In genomic region chr15:92650256-92650655, GRCh38 we compare ENCODE assay signal across 19 cellular contexts. TPM values are rescaled to one million over a fixed set of nuclear protein-coding genes. Genes with fewer than 3 reads are reported as not detected.
DNase-seq lines count a peak whose midpoint lies in the region; ATAC-seq and TF ChIP-seq lines count a peak whose summit lies in the region.
"Had no signal": no experiment of that assay in that cellular context is flagged by ENCODE, and none has a peak within 500 bp of the region (broad histone marks: within the 10 kb centered on the region; RNA-seq: fewer than 3 reads in every experiment).

No MANE protein-coding gene starts in this region.

- peaks cover 2% of the 10 kb centered on the region for H3K9me3 Mint-ChIP-seq in chondrocyte (ENCODE audit: low read depth)
- H3K9me3 Mint-ChIP-seq in natural killer cell, result peaks cover 2 to 3% of the 10 kb centered on the region in 2 donors
- H3K9me3 Mint-ChIP-seq: activated B cell treated with CpG ODN at 0.5 μM for 24 hours; activated naive CD4-positive, alpha-beta T cell treated with anti-CD3 and anti-CD28 coated beads, Interleukin-2, amount 50 U/mL, for 24 hours had no signal

- no peak overlapping the region for H3K4me2 ChIP-seq in osteoblast (ENCODE audit: insufficient read depth, low read length)
- H3K4me2 ChIP-seq: BLaER1 had no signal

- no peak overlapping the region for H2AFZ ChIP-seq in osteoblast (ENCODE audit: low read length)

- H3K9ac ChIP-seq in HUES6 (ENCODE audit: low read length), result no peak overlapping the region
- H3K9ac ChIP-seq: BLaER1 had no signal

- intact Hi-C loops in prostate gland (cut with DNase I), result loop anchor here (5.0 kb wide), 1 partner anchor 33 kb away; no protein-coding TSS in a partner anchor
- intact Hi-C loops in natural killer cell (cut with micrococcal nuclease), result no loop called here

- TF ChIP-seq CTCF in chondrocyte (IDR thresholded peaks at IDR 0.05) (no peak), prostate gland (IDR thresholded peaks at IDR 0.05) (no peak), osteoblast (IDR thresholded peaks at IDR 0.05; ENCODE audit: extremely low read depth, low read depth, low read length) (no peak), natural killer cell (IDR thresholded peaks at IDR 0.05) (no peak)

- no peaks in the 10 kb centered on the region for H4K20me1 ChIP-seq in osteoblast (ENCODE audit: insufficient read depth, low read length)
- H4K20me1 ChIP-seq: BLaER1 had no signal

- peak overlapping the region; percentile 73 for H3K27ac Mint-ChIP-seq in chondrocyte (ENCODE audit: unreplicated experiment)
- H3K27ac Mint-ChIP-seq in natural killer cell, result no peak overlapping the region
- H3K27ac Mint-ChIP-seq: activated B cell treated with CpG ODN at 0.5 μM for 24 hours; activated CD8-positive, alpha-beta memory T cell treated with anti-CD3 and anti-CD28 coated beads, Interleukin-2, amount 10 ng/mL, durations not matched to agents 7 days and 5 days; activated naive CD4-positive, alpha-beta T cell treated with anti-CD3 and anti-CD28 coated beads, Interleukin-2, amount 50 U/mL, for 24 hours had no signal

- H3K4me1 Mint-ChIP-seq in chondrocyte (ENCODE audit: low read depth), result peaks cover 60% of the 10 kb centered on the region
- H3K4me1 Mint-ChIP-seq in natural killer cell, result no peaks in the 10 kb centered on the region
- H3K4me1 Mint-ChIP-seq: activated CD8-positive, alpha-beta memory T cell treated with anti-CD3 and anti-CD28 coated beads, Interleukin-2, amount 10 ng/mL, durations not matched to agents 7 days and 5 days; central memory CD8-positive, alpha-beta T cell had no signal

- H3K27ac ChIP-seq in HUES6 (ENCODE audit: low read depth, low read length) (peak overlapping the region; percentile 19; the same call in 1 of the 2 replicates), prostate gland (peak overlapping the region; percentile 56 to 70), osteoblast (ENCODE audit: low read depth, low read length) (no peak overlapping the region)
- H3K27ac ChIP-seq: BLaER1, psoas muscle, tibial artery had no signal

- H3K27me3 ChIP-seq in HUES6 (ENCODE audit: control insufficient read depth, insufficient read depth, low read length), result no peaks in the 10 kb centered on the region
- H3K27me3 ChIP-seq in prostate gland (replicated peaks; ENCODE audit: insufficient read depth), result no peaks in the 10 kb centered on the region
- peaks cover 5% of the 10 kb centered on the region for H3K27me3 ChIP-seq in osteoblast (ENCODE audit: insufficient read depth, low read length)
- H3K27me3 ChIP-seq: tibial artery had no signal

- no peak for ATAC-seq in natural killer cell
- ATAC-seq: activated CD8-positive, alpha-beta memory T cell treated with anti-CD3 and anti-CD28 coated beads, Interleukin-2, amount 10 ng/mL, durations not matched to agents 7 days and 5 days; psoas muscle had no signal

- H3K36me3 ChIP-seq in HUES6 (ENCODE audit: control insufficient read depth, insufficient read depth, low read length) (peaks cover 24% of the 10 kb centered on the region; the same call in 1 of the 2 replicates), prostate gland (no peaks in the 10 kb centered on the region), osteoblast (ENCODE audit: insufficient read depth, low read length) (no peaks in the 10 kb centered on the region)
- H3K36me3 ChIP-seq: BLaER1, tibial artery had no signal

- H3K9me3 ChIP-seq in HUES6 (ENCODE audit: control insufficient read depth, insufficient read depth, low read depth, low read length) (peaks cover 4% of the 10 kb centered on the region; the same call in 1 of the 2 replicates), prostate gland (no peaks in the 10 kb centered on the region), osteoblast (ENCODE audit: low read depth, low read length) (no peaks in the 10 kb centered on the region)
- H3K9me3 ChIP-seq: psoas muscle, tibial artery had no signal

- no peak for TF ChIP-seq POLR2A in prostate gland (IDR thresholded peaks at IDR 0.05)

- H3K4me3 Mint-ChIP-seq in chondrocyte (ENCODE audit: unreplicated experiment), result peak overlapping the region; percentile 50
- H3K4me3 Mint-ChIP-seq in natural killer cell, result no peak overlapping the region
- H3K4me3 Mint-ChIP-seq: activated B cell treated with CpG ODN at 0.5 μM for 24 hours; activated CD8-positive, alpha-beta memory T cell treated with anti-CD3 and anti-CD28 coated beads, Interleukin-2, amount 10 ng/mL, durations not matched to agents 7 days and 5 days; activated naive CD4-positive, alpha-beta T cell treated with anti-CD3 and anti-CD28 coated beads, Interleukin-2, amount 50 U/mL, for 24 hours; central memory CD8-positive, alpha-beta T cell had no signal

- no peaks in the 10 kb centered on the region for H3K79me2 ChIP-seq in osteoblast (ENCODE audit: insufficient read depth, low read length)

- H3K36me3 Mint-ChIP-seq in chondrocyte (ENCODE audit: low read depth) (peaks cover 1% of the 10 kb centered on the region), natural killer cell (no peaks in the 10 kb centered on the region)
- H3K36me3 Mint-ChIP-seq: activated CD8-positive, alpha-beta memory T cell treated with anti-CD3 and anti-CD28 coated beads, Interleukin-2, amount 10 ng/mL, durations not matched to agents 7 days and 5 days had no signal

- WGBS in prostate gland, result 14% methylated on average over 9 of the region's 9 CpGs

- no peaks in the 10 kb centered on the region for H3K27me3 Mint-ChIP-seq in chondrocyte (ENCODE audit: low read depth)
- H3K27me3 Mint-ChIP-seq in natural killer cell (ENCODE audit: low read depth in 2 of 2), result peaks cover 38% of the 10 kb centered on the region in 2 donors

- peaks cover 76% of the 10 kb centered on the region for H3K4me1 ChIP-seq in HUES6 (ENCODE audit: control insufficient read depth, insufficient read depth, low read length)
- H3K4me1 ChIP-seq in prostate gland (replicated peaks), result peaks cover 6% of the 10 kb centered on the region
- H3K4me1 ChIP-seq in osteoblast (ENCODE audit: insufficient read depth, low read length), result no peaks in the 10 kb centered on the region
- H3K4me1 ChIP-seq: psoas muscle had no signal

- no peak overlapping the region for H3K4me3 ChIP-seq in HUES6 (ENCODE audit: low read depth, low read length)
- peak overlapping the region in 1 of 2 donors; percentile 10 for H3K4me3 ChIP-seq in prostate gland
- no peak overlapping the region for H3K4me3 ChIP-seq in osteoblast (ENCODE audit: insufficient read depth, low read length)
- H3K4me3 ChIP-seq: BLaER1, psoas muscle, tibial artery had no signal

- DNase-seq in NCI-H524 (lab: John Stamatoyannopoulos, UW), result peak; percentile 98 to 99
- DNase-seq in chondrocyte (ENCODE audit: low spot score), result no peak
- no peak for DNase-seq in prostate gland (ENCODE audit: low spot score)
- DNase-seq in ureter (ENCODE audit: low spot score), result no peak
- no peak for DNase-seq in kidney glomerular epithelial cell (lab: John Stamatoyannopoulos, UW)
- DNase-seq in osteoblast (ENCODE audit: insufficient read length, low spot score, missing footprints), result no peak
- DNase-seq in natural killer cell, result no peak
- DNase-seq: activated B cell treated with CpG ODN at 0.5 μM for 24 hours; activated CD8-positive, alpha-beta memory T cell treated with anti-CD3 and anti-CD28 coated beads, Interleukin-2, amount 10 ng/mL, durations not matched to agents 7 days and 5 days; NCI-H2029 treated with DMSO at 0.1 percent for 48 hours; OCI-M1; psoas muscle; stimulated activated CD4-positive, alpha-beta T cell treated with anti-CD3 and anti-CD28 coated beads, Interleukin-15, amount 100 ng/mL, for 24 hours; SW 1271; tibial artery had no signal

RNA-seq across cellular contexts. Expression of gene FAM174B, which starts 5.3 kb away (rescaled TPM):
- total RNA-seq in chondrocyte, result 11.0 to 24.0 TPM (median 21.9 TPM) in 3 replicates
- total RNA-seq in prostate gland, result 100 to 1,000 TPM in 1 of 2 donors, 10 to 100 TPM in 1; 32.0 to 183 TPM
- 208 TPM for total RNA-seq in ureter
- 2.1 and 5.1 TPM in 2 replicates for total RNA-seq in osteoblast
- total RNA-seq in natural killer cell, result 1 to 10 TPM in 1 of 3 donors, under 1 TPM in 2; 0.68 to 2.6 (median 0.88) TPM

Comparison
In these comparisons a context has a peak if more than half of its experiments do, and no peak if none do; other contexts are left out.
1. DNase-seq: peak in NCI-H524 (2 of 2); none in chondrocyte (single experiment), prostate gland (single experiment), ureter (single experiment), kidney glomerular epithelial cell (single experiment), osteoblast (single experiment) and natural killer cell (single experiment).